In the genomic region with DNA sequence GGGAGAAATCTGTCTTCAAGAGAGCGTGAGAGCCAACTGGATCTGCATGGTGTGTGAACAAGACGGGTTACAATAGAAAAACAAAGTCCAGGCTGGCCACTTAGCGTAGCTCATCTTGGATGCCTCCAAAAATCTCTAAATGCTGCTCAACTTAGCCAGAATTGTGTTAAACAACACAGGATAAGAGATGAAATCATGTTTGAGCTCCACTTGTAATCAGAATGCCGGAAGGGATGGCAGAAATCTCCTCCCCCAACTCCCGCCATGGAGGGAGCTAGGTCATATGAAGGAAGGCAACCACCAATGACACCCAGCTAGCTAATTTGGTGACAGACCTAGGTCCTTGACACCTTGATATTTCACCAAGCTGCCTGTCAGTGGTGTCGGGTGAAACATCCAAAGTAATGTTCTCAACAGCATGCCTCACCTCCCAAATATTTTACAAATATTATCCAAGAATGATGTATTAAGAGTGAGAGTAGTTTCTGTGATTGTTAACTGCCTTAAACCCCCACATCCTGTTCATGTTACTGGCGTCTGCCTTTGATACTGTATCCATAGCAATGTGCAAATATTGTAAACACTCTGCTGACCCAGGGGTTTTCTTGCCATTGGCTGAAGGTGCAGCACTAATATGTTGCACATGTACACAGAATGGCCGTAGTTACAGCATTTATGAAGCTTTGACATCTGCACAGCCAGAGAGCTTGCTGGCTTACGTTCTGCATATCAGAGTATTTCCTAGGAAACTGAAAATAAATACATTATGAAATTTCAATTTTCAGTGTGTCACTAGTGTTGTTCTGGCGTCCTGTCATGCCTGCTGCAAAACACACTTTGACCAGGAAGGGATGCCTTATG, we compare ENCODE assay signal across 9 cellular contexts. TPM values are rescaled to one million over a fixed set of nuclear protein-coding genes. Genes with fewer than 3 reads are reported as not detected.
DNase-seq lines count a peak whose midpoint lies in the region; ATAC-seq and TF ChIP-seq lines count a peak whose summit lies in the region.
"Had no signal": no experiment of that assay in that cellular context is flagged by ENCODE, and none has a peak within 500 bp of the region (broad histone marks: within the 10 kb centered on the region; RNA-seq: fewer than 3 reads in every experiment).

No MANE protein-coding gene starts in this region.

- no peaks in the 10 kb centered on the region for H3K27me3 ChIP-seq in colonic mucosa

- peaks cover under 1% of the 10 kb centered on the region for H3K4me1 Mint-ChIP-seq in central memory CD8-positive, alpha-beta T cell
- H3K4me1 Mint-ChIP-seq in progenitor cell of endocrine pancreas (ENCODE audit: low read depth) = peaks cover 7% of the 10 kb centered on the region

- ATAC-seq in GM18520 (IDR thresholded peaks at IDR 0.05; ENCODE audit: unreplicated experiment) (peak; percentile 77), HG03159 (IDR thresholded peaks at IDR 0.05; ENCODE audit: unreplicated experiment) (peak; percentile 92), omental fat pad (ENCODE audit: low FRiP score) (peak; percentile 90)
- peak; percentile 79 for ATAC-seq in central memory CD8-positive, alpha-beta T cell (replicated peaks; ENCODE audit: extremely low read depth, poor library complexity, severe bottlenecking)

- H3K9ac ChIP-seq in colonic mucosa (ENCODE audit: low read depth in 2 of 2, low read length in 2 of 2) = no peak overlapping the region

- H3K36me3 ChIP-seq in colonic mucosa = no peaks in the 10 kb centered on the region

- H3K27ac ChIP-seq in colonic mucosa = no peak overlapping the region

- H3K4me1 ChIP-seq in colonic mucosa = no peaks in the 10 kb centered on the region

- no peak for DNase-seq in central memory CD8-positive, alpha-beta T cell (ENCODE audit: low spot score in 2 of 2)
- DNase-seq in omental fat pad (ENCODE audit: low spot score) = no peak
- no peak for DNase-seq in nucleus accumbens (lab: John Stamatoyannopoulos, UW)
- no peak for DNase-seq in progenitor cell of endocrine pancreas (ENCODE audit: low spot score, unreplicated experiment)
- no peak for DNase-seq in colonic mucosa
- no peak for DNase-seq in DMS 273 treated with DMSO at 0.1 percent for 48 hours (lab: John Stamatoyannopoulos, UW)

- no peaks in the 10 kb centered on the region for H3K9me3 ChIP-seq in colonic mucosa

- intact Hi-C loops in colonic mucosa (cut with DNase I) = no loop called here

- TF ChIP-seq CTCF in omental fat pad (IDR thresholded peaks at IDR 0.05) (no peak), progenitor cell of endocrine pancreas (IDR thresholded peaks at IDR 0.05; ENCODE audit: unreplicated experiment) (no peak), colonic mucosa (IDR thresholded peaks at IDR 0.05) (no peak)

- H3K27ac Mint-ChIP-seq in central memory CD8-positive, alpha-beta T cell (ENCODE audit: low read depth) = peak overlapping the region; percentile 41
- no peak overlapping the region for H3K27ac Mint-ChIP-seq in progenitor cell of endocrine pancreas

- H3K9me3 Mint-ChIP-seq in central memory CD8-positive, alpha-beta T cell = peaks cover 11% of the 10 kb centered on the region
- H3K9me3 Mint-ChIP-seq in progenitor cell of endocrine pancreas (ENCODE audit: low read depth) = peaks cover 10% of the 10 kb centered on the region

- no peak overlapping the region for H3K4me3 ChIP-seq in colonic mucosa

- H3K4me3 Mint-ChIP-seq in central memory CD8-positive, alpha-beta T cell = no peak overlapping the region
- no peak overlapping the region for H3K4me3 Mint-ChIP-seq in progenitor cell of endocrine pancreas (ENCODE audit: low read depth)

- peaks cover 2% of the 10 kb centered on the region for H3K36me3 Mint-ChIP-seq in central memory CD8-positive, alpha-beta T cell (ENCODE audit: insufficient read depth)
- H3K36me3 Mint-ChIP-seq in progenitor cell of endocrine pancreas (ENCODE audit: insufficient read depth) = peaks cover 10% of the 10 kb centered on the region

- H3K27me3 Mint-ChIP-seq in central memory CD8-positive, alpha-beta T cell = no peaks in the 10 kb centered on the region
- H3K27me3 Mint-ChIP-seq in progenitor cell of endocrine pancreas = no peaks in the 10 kb centered on the region

RNA-seq across cellular contexts. Expression of gene TMEM254, which starts 25.8 kb away (rescaled TPM):
- total RNA-seq in omental fat pad (10 to 100 TPM in 2 of 4 donors, 1 to 10 TPM in 2; 7.1 to 16.4 (median 11.0) TPM), progenitor cell of endocrine pancreas (34.7 and 34.8 TPM in 2 replicates), colonic mucosa (10 to 100 TPM; 15.7 to 32.0 TPM)

RNA-seq across cellular contexts. Expression of gene PLAC9, which starts 28.2 kb away (rescaled TPM):
- total RNA-seq in omental fat pad (100 to 1,000 TPM in 1 of 4 donors, 10 to 100 TPM in 3; 18.0 to 116 (median 20.8) TPM), progenitor cell of endocrine pancreas (0.79 and 1.6 TPM in 2 replicates), colonic mucosa (1 to 10 TPM; 3.9 to 6.0 TPM)
- total RNA-seq: epithelial cell of proximal tubule had no signal
